In genomic region chr10:89940076-89940475, GRCh38 we compare ENCODE assay signal across 19 cellular contexts.
"Had no signal": no experiment of that assay in that cellular context is flagged by ENCODE, and none has a peak within 500 bp of the region (broad histone marks: within the 10 kb centered on the region; RNA-seq: fewer than 3 reads in every experiment).

No MANE protein-coding gene starts in this region.

- H3K4me3 ChIP-seq: SJCRH30 had no signal

- H3K9me3 ChIP-seq: SJCRH30 had no signal

- DNase-seq: IMR-90, Karpas-422, KG1, NCI-H1092, NCI-H1105 treated with DMSO at 0.1 percent for 48 hours, NCI-H1436, NCI-H1694, NCI-H187 treated with DMSO at 0.1 percent for 48 hours, NCI-H2029 treated with DMSO at 0.1 percent for 48 hours, NCI-H2171 treated with DMSO at 0.1 percent for 48 hours, NCI-H345, NCI-H524, NCI-H69, NCI-H774, PC-3, SHP77 treated with DMSO at 0.1 percent for 48 hours, SJCRH30 had no signal

- H3K4me1 ChIP-seq: SJCRH30 had no signal

- H3K27me3 ChIP-seq: SJCRH30 had no signal

- H3K36me3 ChIP-seq: SJCRH30 had no signal

- FAIRE-seq: HepG2 had no signal

- H3K27ac ChIP-seq: RWPE1, SJCRH30 had no signal
